1 cellular context compared by ENCODE assay signal in the genomic region with DNA sequence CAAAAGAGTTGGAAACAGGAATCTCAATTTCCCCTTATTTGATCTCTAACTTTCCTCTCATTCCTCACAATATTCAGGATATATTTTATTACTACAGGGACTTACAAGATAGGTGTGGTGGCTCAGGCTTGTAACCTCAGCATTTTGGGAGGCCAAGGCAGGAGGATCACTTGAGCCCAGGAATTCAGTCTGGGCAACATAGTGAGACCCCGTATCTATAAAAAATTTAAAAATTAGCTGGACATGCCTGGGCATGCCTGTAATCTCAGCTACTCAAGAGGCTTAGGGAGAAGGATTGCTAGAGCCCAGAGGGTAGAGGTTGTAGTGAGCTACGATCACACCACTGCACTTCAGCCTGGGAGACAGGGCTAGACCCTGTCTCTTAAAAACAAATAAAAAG.
TF ChIP-seq lines count a peak whose summit lies in the region.

No MANE protein-coding gene starts in this region.

TF ChIP-seq in HepG2, 621 proteins besides CTCF, POLR2A, EP300 and RAD21:
- TF ChIP-seq TP53 (CRISPR knock-in tag; conservative IDR thresholded peaks at IDR 0.05) (peak; percentile 92), IRF2 (CRISPR knock-in tag; IDR thresholded peaks at IDR 0.05) (no peak), NR1H2 (CRISPR knock-in tag; IDR thresholded peaks at IDR 0.05; ENCODE audit: borderline replicate concordance, low read depth) (no peak), ZFP1 (CRISPR knock-in tag; IDR thresholded peaks at IDR 0.05) (no peak)
- TF ChIP-seq, protein P1, sequence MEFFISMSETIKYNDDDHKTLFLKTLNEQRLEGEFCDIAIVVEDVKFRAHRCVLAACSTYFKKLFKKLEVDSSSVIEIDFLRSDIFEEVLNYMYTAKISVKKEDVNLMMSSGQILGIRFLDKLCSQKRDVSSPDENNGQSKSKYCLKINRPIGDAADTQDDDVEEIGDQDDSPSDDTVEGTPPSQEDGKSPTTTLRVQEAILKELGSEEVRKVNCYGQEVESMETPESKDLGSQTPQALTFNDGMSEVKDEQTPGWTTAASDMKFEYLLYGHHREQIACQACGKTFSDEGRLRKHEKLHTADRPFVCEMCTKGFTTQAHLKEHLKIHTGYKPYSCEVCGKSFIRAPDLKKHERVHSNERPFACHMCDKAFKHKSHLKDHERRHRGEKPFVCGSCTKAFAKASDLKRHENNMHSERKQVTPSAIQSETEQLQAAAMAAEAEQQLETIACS (CRISPR knock-in tag; IDR thresholded peaks at IDR 0.05), result no peak
